ENCODE assay signal across 30 cellular contexts in the genomic region with DNA sequence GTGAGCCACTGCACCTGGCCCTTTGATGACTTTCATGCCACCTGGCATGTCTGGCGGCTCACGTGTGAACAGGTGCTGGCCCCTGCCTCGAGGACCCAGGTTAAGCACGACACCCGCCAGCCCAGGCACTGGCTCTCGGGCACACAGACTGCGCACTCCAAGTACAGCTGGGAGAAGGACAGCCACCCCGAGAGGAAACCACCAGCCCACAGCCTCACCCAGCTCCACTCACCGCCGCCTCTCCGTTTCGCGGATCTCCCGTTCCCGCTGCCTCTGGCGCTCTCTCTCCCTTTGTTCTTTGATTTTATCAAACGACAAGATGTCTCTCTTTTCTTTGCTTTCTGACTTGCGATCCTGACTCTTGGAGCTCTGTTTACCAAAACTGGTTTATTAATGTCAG. TPM values are rescaled to one million over a fixed set of nuclear protein-coding genes. Genes with fewer than 3 reads are reported as not detected.
DNase-seq lines count a peak whose midpoint lies in the region; ATAC-seq and TF ChIP-seq lines count a peak whose summit lies in the region.
"Had no signal": no experiment of that assay in that cellular context is flagged by ENCODE, and none has a peak within 500 bp of the region (broad histone marks: within the 10 kb centered on the region; RNA-seq: fewer than 3 reads in every experiment).

No MANE protein-coding gene starts in this region.

- no peaks in the 10 kb centered on the region for H3K27me3 ChIP-seq in Peyer's patch
- H3K27me3 ChIP-seq in BE2C = no peaks in the 10 kb centered on the region
- H3K27me3 ChIP-seq: esophagus muscularis mucosa, foreskin keratinocyte, heart left ventricle, transverse colon had no signal

- H3K9me3 Mint-ChIP-seq in activated CD8-positive, alpha-beta T cell treated with anti-CD3 and anti-CD28 coated beads for 36 hours = no peaks in the 10 kb centered on the region
- no peaks in the 10 kb centered on the region for H3K9me3 Mint-ChIP-seq in activated CD8-positive, alpha-beta T cell treated with anti-CD3 and anti-CD28 coated beads, Interleukin-2, amount 10 ng/mL, durations not matched to agents 7 days and 5 days (ENCODE audit: insufficient read depth)
- no peaks in the 10 kb centered on the region for H3K9me3 Mint-ChIP-seq in effector memory CD8-positive, alpha-beta T cell
- no peaks in the 10 kb centered on the region for H3K9me3 Mint-ChIP-seq in stimulated activated naive B cell treated with anti-CD40 and anti-IgM and Interleukin-4, amounts not matched to agents 10 μg/mL and 1 μg/mL and 100 μg/mL, for 72 hours
- H3K9me3 Mint-ChIP-seq: activated naive CD8-positive, alpha-beta T cell treated with anti-CD3 and anti-CD28 coated beads, Interleukin-2, amount 50 U/mL, for 24 hours; CD4-positive, CD25-positive, alpha-beta regulatory T cell; dendritic cell treated with granulocyte-macrophage colony-stimulating factor and Interleukin-4, amounts not matched to agents 40 ng/mL and 50 ng/mL, for 4 days; mesothelial cell of epicardium; naive thymus-derived CD8-positive, alpha-beta T cell had no signal

- H3K4me1 ChIP-seq in Peyer's patch (peaks cover 0 to 16% (median 0%) of the 10 kb centered on the region in 4 donors), BE2C (no peaks in the 10 kb centered on the region; the same call in 1 of the 2 replicates)
- H3K4me1 ChIP-seq: esophagus muscularis mucosa, foreskin keratinocyte, prostate gland, transverse colon had no signal

- H3K36me3 ChIP-seq in Peyer's patch = peaks cover 0 to 100% (median 9%) of the 10 kb centered on the region in 3 donors
- peaks cover 98% of the 10 kb centered on the region for H3K36me3 ChIP-seq in BE2C

- H3K4me3 ChIP-seq in Peyer's patch (no peak overlapping the region), BE2C (ENCODE audit: low read depth, low read length) (no peak overlapping the region)
- H3K4me3 ChIP-seq: esophagus muscularis mucosa, heart left ventricle, prostate gland, transverse colon had no signal

- POLR2A ChIA-PET in activated CD8-positive, alpha-beta T cell treated with anti-CD3 and anti-CD28 coated beads for 36 hours (lab: Charles Lee) = interaction anchor here (1.2 to 1.7 kb wide), 2 partner anchors 9 to 26 kb away, joined by 4 to 5 read pairs; no protein-coding TSS in a partner anchor
- POLR2A ChIA-PET in activated CD8-positive, alpha-beta T cell treated with anti-CD3 and anti-CD28 coated beads, Interleukin-2, amount 10 ng/mL, durations not matched to agents 7 days and 5 days (lab: Charles Lee) = no interaction called here

- H3K27ac Mint-ChIP-seq in activated CD8-positive, alpha-beta T cell treated with anti-CD3 and anti-CD28 coated beads for 36 hours = peak overlapping the region; percentile 2
- no peak overlapping the region for H3K27ac Mint-ChIP-seq in activated CD8-positive, alpha-beta T cell treated with anti-CD3 and anti-CD28 coated beads, Interleukin-2, amount 10 ng/mL, durations not matched to agents 7 days and 5 days
- peak overlapping the region; percentile 72 to 84 for H3K27ac Mint-ChIP-seq in effector memory CD8-positive, alpha-beta T cell
- peak overlapping the region; percentile 3 for H3K27ac Mint-ChIP-seq in stimulated activated naive B cell treated with anti-CD40 and anti-IgM and Interleukin-4, amounts not matched to agents 10 μg/mL and 1 μg/mL and 100 μg/mL, for 72 hours
- H3K27ac Mint-ChIP-seq: activated CD4-positive, alpha-beta T cell treated with anti-CD3 and anti-CD28 coated beads for 36 hours; activated naive CD8-positive, alpha-beta T cell treated with anti-CD3 and anti-CD28 coated beads, Interleukin-2, amount 50 U/mL, for 24 hours; dendritic cell treated with granulocyte-macrophage colony-stimulating factor and Interleukin-4, amounts not matched to agents 40 ng/mL and 50 ng/mL, for 4 days; mesothelial cell of epicardium had no signal

- H3K27ac ChIP-seq in Peyer's patch = peak overlapping the region in 2 of 4 donors; percentile 65 to 73
- H3K27ac ChIP-seq: esophagus muscularis mucosa, foreskin keratinocyte, heart left ventricle, prostate gland, transverse colon had no signal

- DNase-seq in activated CD8-positive, alpha-beta T cell treated with anti-CD3 and anti-CD28 coated beads for 36 hours = no peak
- no peak for DNase-seq in activated CD8-positive, alpha-beta T cell treated with anti-CD3 and anti-CD28 coated beads, Interleukin-2, amount 10 ng/mL, durations not matched to agents 7 days and 5 days
- DNase-seq in NCI-H2196 treated with DMSO at 0.1 percent for 48 hours (lab: John Stamatoyannopoulos, UW; ENCODE audit: unreplicated experiment) (peak; percentile 20), Peyer's patch (no peak), BE2C (no peak)
- no peak for DNase-seq in effector memory CD8-positive, alpha-beta T cell
- DNase-seq in stimulated activated naive B cell treated with anti-CD40 and anti-IgM and Interleukin-4, amounts not matched to agents 10 μg/mL and 1 μg/mL and 100 μg/mL, for 72 hours = no peak
- DNase-seq: activated CD4-positive, alpha-beta T cell treated with anti-CD3 and anti-CD28 coated beads for 36 hours; activated CD8-positive, alpha-beta memory T cell treated with anti-CD3 and anti-CD28 coated beads for 24 hours; activated gamma-delta T cell; activated naive CD8-positive, alpha-beta T cell treated with anti-CD3 and anti-CD28 coated beads, Interleukin-2, amount 50 U/mL, for 24 hours; CD4-positive, CD25-positive, alpha-beta regulatory T cell; central memory CD4-positive, alpha-beta T cell; foreskin keratinocyte; heart left ventricle; naive thymus-derived CD8-positive, alpha-beta T cell; NCI-H1092; NCI-H1694; NCI-H2171; NCI-H526; stimulated activated CD4-positive, alpha-beta T cell treated with anti-CD3 and anti-CD28 coated beads, Interleukin-12 subunit alpha, Interleukin-12 subunit beta, amount 100 ng/mL, for 4 hours; stimulated activated CD4-positive, alpha-beta T cell treated with anti-CD3 and anti-CD28 coated beads, Interleukin-4, amount 100 ng/mL, for 1 hour had no signal

- H3K9me3 ChIP-seq in Peyer's patch (no peaks in the 10 kb centered on the region), BE2C (no peaks in the 10 kb centered on the region)
- H3K9me3 ChIP-seq: esophagus muscularis mucosa, heart left ventricle, prostate gland, transverse colon had no signal

- ATAC-seq in activated CD8-positive, alpha-beta T cell treated with anti-CD3 and anti-CD28 coated beads for 36 hours = no peak
- ATAC-seq in activated CD8-positive, alpha-beta T cell treated with anti-CD3 and anti-CD28 coated beads, Interleukin-2, amount 10 ng/mL, durations not matched to agents 7 days and 5 days = no peak
- peak; percentile 59 for ATAC-seq in effector memory CD8-positive, alpha-beta T cell (replicated peaks)
- ATAC-seq in stimulated activated naive B cell treated with anti-CD40 and anti-IgM and Interleukin-4, amounts not matched to agents 10 μg/mL and 1 μg/mL and 100 μg/mL, for 72 hours (replicated peaks) = no peak
- ATAC-seq in HG02885 (IDR thresholded peaks at IDR 0.05; ENCODE audit: poor library complexity, unreplicated experiment) = no peak
- ATAC-seq: activated CD4-positive, alpha-beta T cell treated with anti-CD3 and anti-CD28 coated beads for 36 hours; activated naive CD8-positive, alpha-beta T cell treated with anti-CD3 and anti-CD28 coated beads, Interleukin-2, amount 50 U/mL, for 24 hours; foreskin keratinocyte; heart left ventricle; Panc1; sciatic nerve had no signal

- CTCF ChIA-PET in activated CD8-positive, alpha-beta T cell treated with anti-CD3 and anti-CD28 coated beads for 36 hours (lab: Charles Lee) = interaction anchor here (0.7 kb wide), 1 partner anchor 25 kb away, joined by 3 read pairs; no protein-coding TSS in a partner anchor
- CTCF ChIA-PET in activated CD8-positive, alpha-beta T cell treated with anti-CD3 and anti-CD28 coated beads, Interleukin-2, amount 10 ng/mL, durations not matched to agents 7 days and 5 days (lab: Charles Lee) = no interaction called here

- no peak for TF ChIP-seq CTCF in activated CD8-positive, alpha-beta T cell treated with anti-CD3 and anti-CD28 coated beads for 36 hours (IDR thresholded peaks at IDR 0.05)
- no peak for TF ChIP-seq CTCF in Peyer's patch (IDR thresholded peaks at IDR 0.05)
- TF ChIP-seq CTCF in BE2C (IDR thresholded peaks at IDR 0.05; ENCODE audit: low read depth, low read length) = no peak

- peaks cover 62% of the 10 kb centered on the region for H3K36me3 Mint-ChIP-seq in activated CD8-positive, alpha-beta T cell treated with anti-CD3 and anti-CD28 coated beads for 36 hours (ENCODE audit: low read depth)
- peaks cover 69% of the 10 kb centered on the region for H3K36me3 Mint-ChIP-seq in activated CD8-positive, alpha-beta T cell treated with anti-CD3 and anti-CD28 coated beads, Interleukin-2, amount 10 ng/mL, durations not matched to agents 7 days and 5 days (ENCODE audit: low read depth)
- H3K36me3 Mint-ChIP-seq in effector memory CD8-positive, alpha-beta T cell (ENCODE audit: insufficient read depth) = peaks cover 98% of the 10 kb centered on the region
- peaks cover 48 to 56% of the 10 kb centered on the region in 2 donors for H3K36me3 Mint-ChIP-seq in stimulated activated naive B cell treated with anti-CD40 and anti-IgM and Interleukin-4, amounts not matched to agents 10 μg/mL and 1 μg/mL and 100 μg/mL, for 72 hours

- no peaks in the 10 kb centered on the region for H3K27me3 Mint-ChIP-seq in activated CD8-positive, alpha-beta T cell treated with anti-CD3 and anti-CD28 coated beads for 36 hours
- no peaks in the 10 kb centered on the region for H3K27me3 Mint-ChIP-seq in activated CD8-positive, alpha-beta T cell treated with anti-CD3 and anti-CD28 coated beads, Interleukin-2, amount 10 ng/mL, durations not matched to agents 7 days and 5 days (ENCODE audit: low read depth)
- H3K27me3 Mint-ChIP-seq in effector memory CD8-positive, alpha-beta T cell = no peaks in the 10 kb centered on the region
- no peaks in the 10 kb centered on the region for H3K27me3 Mint-ChIP-seq in stimulated activated naive B cell treated with anti-CD40 and anti-IgM and Interleukin-4, amounts not matched to agents 10 μg/mL and 1 μg/mL and 100 μg/mL, for 72 hours
- H3K27me3 Mint-ChIP-seq: activated CD4-positive, alpha-beta T cell treated with anti-CD3 and anti-CD28 coated beads for 36 hours; activated naive CD8-positive, alpha-beta T cell treated with anti-CD3 and anti-CD28 coated beads, Interleukin-2, amount 50 U/mL, for 24 hours; CD4-positive, CD25-positive, alpha-beta regulatory T cell; dendritic cell treated with granulocyte-macrophage colony-stimulating factor and Interleukin-4, amounts not matched to agents 40 ng/mL and 50 ng/mL, for 4 days; naive thymus-derived CD8-positive, alpha-beta T cell had no signal

- H3K4me3 Mint-ChIP-seq in activated CD8-positive, alpha-beta T cell treated with anti-CD3 and anti-CD28 coated beads for 36 hours = no peak overlapping the region
- H3K4me3 Mint-ChIP-seq in activated CD8-positive, alpha-beta T cell treated with anti-CD3 and anti-CD28 coated beads, Interleukin-2, amount 10 ng/mL, durations not matched to agents 7 days and 5 days = no peak overlapping the region
- H3K4me3 Mint-ChIP-seq in effector memory CD8-positive, alpha-beta T cell = peak overlapping the region in 1 of 2 donors; percentile 48
- no peak overlapping the region for H3K4me3 Mint-ChIP-seq in stimulated activated naive B cell treated with anti-CD40 and anti-IgM and Interleukin-4, amounts not matched to agents 10 μg/mL and 1 μg/mL and 100 μg/mL, for 72 hours
- H3K4me3 Mint-ChIP-seq: activated CD4-positive, alpha-beta T cell treated with anti-CD3 and anti-CD28 coated beads for 36 hours; activated naive CD8-positive, alpha-beta T cell treated with anti-CD3 and anti-CD28 coated beads, Interleukin-2, amount 50 U/mL, for 24 hours; dendritic cell treated with granulocyte-macrophage colony-stimulating factor and Interleukin-4, amounts not matched to agents 40 ng/mL and 50 ng/mL, for 4 days; mesothelial cell of epicardium had no signal

- H3K4me1 Mint-ChIP-seq in activated CD8-positive, alpha-beta T cell treated with anti-CD3 and anti-CD28 coated beads for 36 hours (ENCODE audit: low read depth) = peaks cover 2% of the 10 kb centered on the region
- H3K4me1 Mint-ChIP-seq in activated CD8-positive, alpha-beta T cell treated with anti-CD3 and anti-CD28 coated beads, Interleukin-2, amount 10 ng/mL, durations not matched to agents 7 days and 5 days (ENCODE audit: low read depth) = peaks cover 8% of the 10 kb centered on the region
- peaks cover 5 to 10% of the 10 kb centered on the region in 2 donors for H3K4me1 Mint-ChIP-seq in effector memory CD8-positive, alpha-beta T cell (ENCODE audit: low read depth in 2 of 2)
- H3K4me1 Mint-ChIP-seq in stimulated activated naive B cell treated with anti-CD40 and anti-IgM and Interleukin-4, amounts not matched to agents 10 μg/mL and 1 μg/mL and 100 μg/mL, for 72 hours = peaks cover 0 to 10% of the 10 kb centered on the region in 2 donors
- H3K4me1 Mint-ChIP-seq: activated CD4-positive, alpha-beta T cell treated with anti-CD3 and anti-CD28 coated beads for 36 hours; activated naive CD8-positive, alpha-beta T cell treated with anti-CD3 and anti-CD28 coated beads, Interleukin-2, amount 50 U/mL, for 24 hours; mesothelial cell of epicardium had no signal

- intact Hi-C loops in activated CD8-positive, alpha-beta T cell treated with anti-CD3 and anti-CD28 coated beads for 36 hours (cut with micrococcal nuclease) = no loop called here

- TF ChIP-seq POLR2A in Peyer's patch (IDR thresholded peaks at IDR 0.05) = no peak

RNA-seq across cellular contexts. Expression of gene TINCR, which starts 27.4 kb away (rescaled TPM):
- under 1 TPM; 0.38 to 0.50 TPM for total RNA-seq in activated CD8-positive, alpha-beta T cell treated with anti-CD3 and anti-CD28 coated beads for 36 hours
- total RNA-seq in activated CD8-positive, alpha-beta T cell treated with anti-CD3 and anti-CD28 coated beads, Interleukin-2, amount 10 ng/mL, durations not matched to agents 7 days and 5 days = under 1 TPM; 0.26 to 0.68 TPM
- 1 to 10 TPM in 2 of 4 donors, under 1 TPM in 1, not detected in 1; 0.67 to 2.6 (median 1.2) TPM for total RNA-seq in Peyer's patch
- polyA plus RNA-seq in BE2C (2012; ENCODE audit: insufficient read depth, insufficient read length, low read depth) = 0.54 TPM
- polyA plus RNA-seq: CD4-positive, CD25-positive, alpha-beta regulatory T cell had no signal

RNA-seq across cellular contexts. Expression of gene SAFB2, which starts 27.4 kb away (rescaled TPM):
- total RNA-seq in activated CD8-positive, alpha-beta T cell treated with anti-CD3 and anti-CD28 coated beads for 36 hours = 10 to 100 TPM; 70.8 to 78.0 TPM
- 10 to 100 TPM; 84.2 to 96.6 TPM for total RNA-seq in activated CD8-positive, alpha-beta T cell treated with anti-CD3 and anti-CD28 coated beads, Interleukin-2, amount 10 ng/mL, durations not matched to agents 7 days and 5 days
- 100 to 1,000 TPM in 3 of 4 donors, 10 to 100 TPM in 1; 59.5 to 200 (median 121) TPM for total RNA-seq in Peyer's patch
- polyA plus RNA-seq in BE2C (2012; ENCODE audit: insufficient read depth, insufficient read length, low read depth) = 327 TPM

RNA-seq across cellular contexts. Expression of gene SAFB, which starts 27.8 kb away (rescaled TPM):
- total RNA-seq in activated CD8-positive, alpha-beta T cell treated with anti-CD3 and anti-CD28 coated beads for 36 hours = 100 to 1,000 TPM; 124 to 132 TPM
- 100 to 1,000 TPM; 116 to 134 TPM for total RNA-seq in activated CD8-positive, alpha-beta T cell treated with anti-CD3 and anti-CD28 coated beads, Interleukin-2, amount 10 ng/mL, durations not matched to agents 7 days and 5 days
- total RNA-seq in Peyer's patch = 100 to 1,000 TPM in 3 of 4 donors, 10 to 100 TPM in 1; 86.3 to 374 (median 163) TPM
- 213 TPM for polyA plus RNA-seq in BE2C (2012; ENCODE audit: insufficient read depth, insufficient read length, low read depth)
